In the genomic region with DNA sequence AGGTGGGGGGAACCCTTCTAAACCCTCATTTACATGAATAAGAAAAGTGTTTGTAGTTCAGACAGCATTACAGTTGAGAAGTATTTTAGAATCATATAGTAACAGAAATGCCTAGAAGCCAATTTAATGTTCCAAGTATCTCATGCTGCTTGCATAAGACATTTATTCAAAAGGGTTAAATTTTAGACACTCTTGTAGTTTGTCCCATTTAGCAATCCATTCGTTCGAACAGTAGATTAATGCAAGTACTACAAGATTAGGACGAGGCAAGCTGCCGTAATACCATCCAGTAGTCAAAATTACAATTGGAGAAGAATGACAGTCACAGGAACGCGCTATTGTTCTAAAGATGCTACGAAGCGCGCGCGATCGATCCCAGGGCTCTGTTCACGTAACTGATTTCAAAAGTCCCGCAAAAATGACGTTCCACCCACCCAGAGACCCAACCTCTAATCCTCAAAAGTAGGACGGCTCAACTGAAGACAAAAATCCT, we compare ENCODE assay signal across 1 cellular context.
TF ChIP-seq lines count a peak whose summit lies in the region.

No MANE protein-coding gene starts in this region.

TF ChIP-seq in HepG2, 621 proteins besides CTCF, POLR2A, EP300 and RAD21 (continued from another document and continues in another):
- TF ChIP-seq ZNF749 (CRISPR knock-in tag; IDR thresholded peaks at IDR 0.05; ENCODE audit: borderline replicate concordance), result no peak
- TF ChIP-seq, protein P1, sequence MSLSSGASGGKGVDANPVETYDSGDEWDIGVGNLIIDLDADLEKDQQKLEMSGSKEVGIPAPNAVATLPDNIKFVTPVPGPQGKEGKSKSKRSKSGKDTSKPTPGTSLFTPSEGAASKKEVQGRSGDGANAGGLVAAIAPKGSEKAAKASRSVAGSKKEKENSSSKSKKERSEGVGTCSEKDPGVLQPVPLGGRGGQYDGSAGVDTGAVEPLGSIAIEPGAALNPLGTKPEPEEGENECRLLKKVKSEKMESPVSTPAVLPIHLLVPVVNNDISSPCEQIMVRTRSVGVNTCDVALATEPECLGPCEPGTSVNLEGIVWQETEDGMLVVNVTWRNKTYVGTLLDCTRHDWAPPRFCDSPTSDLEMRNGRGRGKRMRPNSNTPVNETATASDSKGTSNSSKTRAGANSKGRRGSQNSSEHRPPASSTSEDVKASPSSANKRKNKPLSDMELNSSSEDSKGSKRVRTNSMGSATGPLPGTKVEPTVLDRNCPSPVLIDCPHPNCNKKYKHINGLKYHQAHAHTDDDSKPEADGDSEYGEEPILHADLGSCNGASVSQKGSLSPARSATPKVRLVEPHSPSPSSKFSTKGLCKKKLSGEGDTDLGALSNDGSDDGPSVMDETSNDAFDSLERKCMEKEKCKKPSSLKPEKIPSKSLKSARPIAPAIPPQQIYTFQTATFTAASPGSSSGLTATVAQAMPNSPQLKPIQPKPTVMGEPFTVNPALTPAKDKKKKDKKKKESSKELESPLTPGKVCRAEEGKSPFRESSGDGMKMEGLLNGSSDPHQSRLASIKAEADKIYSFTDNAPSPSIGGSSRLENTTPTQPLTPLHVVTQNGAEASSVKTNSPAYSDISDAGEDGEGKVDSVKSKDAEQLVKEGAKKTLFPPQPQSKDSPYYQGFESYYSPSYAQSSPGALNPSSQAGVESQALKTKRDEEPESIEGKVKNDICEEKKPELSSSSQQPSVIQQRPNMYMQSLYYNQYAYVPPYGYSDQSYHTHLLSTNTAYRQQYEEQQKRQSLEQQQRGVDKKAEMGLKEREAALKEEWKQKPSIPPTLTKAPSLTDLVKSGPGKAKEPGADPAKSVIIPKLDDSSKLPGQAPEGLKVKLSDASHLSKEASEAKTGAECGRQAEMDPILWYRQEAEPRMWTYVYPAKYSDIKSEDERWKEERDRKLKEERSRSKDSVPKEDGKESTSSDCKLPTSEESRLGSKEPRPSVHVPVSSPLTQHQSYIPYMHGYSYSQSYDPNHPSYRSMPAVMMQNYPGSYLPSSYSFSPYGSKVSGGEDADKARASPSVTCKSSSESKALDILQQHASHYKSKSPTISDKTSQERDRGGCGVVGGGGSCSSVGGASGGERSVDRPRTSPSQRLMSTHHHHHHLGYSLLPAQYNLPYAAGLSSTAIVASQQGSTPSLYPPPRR (CRISPR knock-in tag; IDR thresholded peaks at IDR 0.05; ENCODE audit: borderline replicate concordance), result no peak
- TF ChIP-seq ZNF3 (CRISPR knock-in tag; IDR thresholded peaks at IDR 0.05), result peak; percentile 21; the same call in 1 of the 2 replicates
- TF ChIP-seq, protein P2, sequence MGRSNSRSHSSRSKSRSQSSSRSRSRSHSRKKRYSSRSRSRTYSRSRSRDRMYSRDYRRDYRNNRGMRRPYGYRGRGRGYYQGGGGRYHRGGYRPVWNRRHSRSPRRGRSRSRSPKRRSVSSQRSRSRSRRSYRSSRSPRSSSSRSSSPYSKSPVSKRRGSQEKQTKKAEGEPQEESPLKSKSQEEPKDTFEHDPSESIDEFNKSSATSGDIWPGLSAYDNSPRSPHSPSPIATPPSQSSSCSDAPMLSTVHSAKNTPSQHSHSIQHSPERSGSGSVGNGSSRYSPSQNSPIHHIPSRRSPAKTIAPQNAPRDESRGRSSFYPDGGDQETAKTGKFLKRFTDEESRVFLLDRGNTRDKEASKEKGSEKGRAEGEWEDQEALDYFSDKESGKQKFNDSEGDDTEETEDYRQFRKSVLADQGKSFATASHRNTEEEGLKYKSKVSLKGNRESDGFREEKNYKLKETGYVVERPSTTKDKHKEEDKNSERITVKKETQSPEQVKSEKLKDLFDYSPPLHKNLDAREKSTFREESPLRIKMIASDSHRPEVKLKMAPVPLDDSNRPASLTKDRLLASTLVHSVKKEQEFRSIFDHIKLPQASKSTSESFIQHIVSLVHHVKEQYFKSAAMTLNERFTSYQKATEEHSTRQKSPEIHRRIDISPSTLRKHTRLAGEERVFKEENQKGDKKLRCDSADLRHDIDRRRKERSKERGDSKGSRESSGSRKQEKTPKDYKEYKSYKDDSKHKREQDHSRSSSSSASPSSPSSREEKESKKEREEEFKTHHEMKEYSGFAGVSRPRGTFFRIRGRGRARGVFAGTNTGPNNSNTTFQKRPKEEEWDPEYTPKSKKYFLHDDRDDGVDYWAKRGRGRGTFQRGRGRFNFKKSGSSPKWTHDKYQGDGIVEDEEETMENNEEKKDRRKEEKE (IDR thresholded peaks at IDR 0.05), result no peak
- TF ChIP-seq, protein P3, sequence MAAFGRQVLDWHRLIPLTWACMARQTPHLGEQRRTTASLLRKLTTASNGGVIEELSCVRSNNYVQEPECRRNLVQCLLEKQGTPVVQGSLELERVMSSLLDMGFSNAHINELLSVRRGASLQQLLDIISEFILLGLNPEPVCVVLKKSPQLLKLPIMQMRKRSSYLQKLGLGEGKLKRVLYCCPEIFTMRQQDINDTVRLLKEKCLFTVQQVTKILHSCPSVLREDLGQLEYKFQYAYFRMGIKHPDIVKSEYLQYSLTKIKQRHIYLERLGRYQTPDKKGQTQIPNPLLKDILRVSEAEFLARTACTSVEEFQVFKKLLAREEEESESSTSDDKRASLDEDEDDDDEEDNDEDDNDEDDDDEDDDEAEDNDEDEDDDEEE (CRISPR knock-in tag; IDR thresholded peaks at IDR 0.05), result no peak
- peak; percentile 45; the same call in 1 of the 2 replicates for TF ChIP-seq HDAC1 (CRISPR knock-in tag; IDR thresholded peaks at IDR 0.05)
- TF ChIP-seq GZF1 (CRISPR knock-in tag; IDR thresholded peaks at IDR 0.05), result no peak
- TF ChIP-seq ZNF790 (CRISPR knock-in tag; IDR thresholded peaks at IDR 0.05; ENCODE audit: borderline replicate concordance), result no peak
- TF ChIP-seq ZMYM3 (CRISPR knock-in tag; IDR thresholded peaks at IDR 0.05), result no peak; the same call in 1 of the 2 replicates
- TF ChIP-seq, protein P4, sequence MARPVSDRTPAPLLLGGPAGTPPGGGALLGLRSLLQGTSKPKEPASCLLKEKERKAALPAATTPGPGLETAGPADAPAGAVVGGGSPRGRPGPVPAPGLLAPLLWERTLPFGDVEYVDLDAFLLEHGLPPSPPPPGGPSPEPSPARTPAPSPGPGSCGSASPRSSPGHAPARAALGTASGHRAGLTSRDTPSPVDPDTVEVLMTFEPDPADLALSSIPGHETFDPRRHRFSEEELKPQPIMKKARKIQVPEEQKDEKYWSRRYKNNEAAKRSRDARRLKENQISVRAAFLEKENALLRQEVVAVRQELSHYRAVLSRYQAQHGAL (CRISPR knock-in tag; IDR thresholded peaks at IDR 0.05; ENCODE audit: not compliant biosample characterization), result no peak
- 0 out of 2 replicates have a peak, but pooled peaks have one; percentile 2 for TF ChIP-seq ZNF292 (CRISPR knock-in tag; IDR thresholded peaks at IDR 0.05; ENCODE audit: borderline replicate concordance, low read depth)
- TF ChIP-seq TGIF2 (CRISPR knock-in tag; IDR thresholded peaks at IDR 0.05), result no peak
- TF ChIP-seq RAD51 (IDR thresholded peaks at IDR 0.05; ENCODE audit: borderline replicate concordance), result no peak
- TF ChIP-seq, protein P5, sequence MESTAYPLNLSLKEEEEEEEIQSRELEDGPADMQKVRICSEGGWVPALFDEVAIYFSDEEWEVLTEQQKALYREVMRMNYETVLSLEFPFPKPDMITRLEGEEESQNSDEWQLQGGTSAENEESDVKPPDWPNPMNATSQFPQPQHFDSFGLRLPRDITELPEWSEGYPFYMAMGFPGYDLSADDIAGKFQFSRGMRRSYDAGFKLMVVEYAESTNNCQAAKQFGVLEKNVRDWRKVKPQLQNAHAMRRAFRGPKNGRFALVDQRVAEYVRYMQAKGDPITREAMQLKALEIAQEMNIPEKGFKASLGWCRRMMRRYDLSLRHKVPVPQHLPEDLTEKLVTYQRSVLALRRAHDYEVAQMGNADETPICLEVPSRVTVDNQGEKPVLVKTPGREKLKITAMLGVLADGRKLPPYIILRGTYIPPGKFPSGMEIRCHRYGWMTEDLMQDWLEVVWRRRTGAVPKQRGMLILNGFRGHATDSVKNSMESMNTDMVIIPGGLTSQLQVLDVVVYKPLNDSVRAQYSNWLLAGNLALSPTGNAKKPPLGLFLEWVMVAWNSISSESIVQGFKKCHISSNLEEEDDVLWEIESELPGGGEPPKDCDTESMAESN (CRISPR knock-in tag; conservative IDR thresholded peaks at IDR 0.05), result peak; percentile 50; the same call in 1 of the 2 replicates
- TF ChIP-seq ZNF577 (CRISPR knock-in tag; IDR thresholded peaks at IDR 0.05; ENCODE audit: borderline replicate concordance, low read depth), result no peak
- TF ChIP-seq, protein P6, sequence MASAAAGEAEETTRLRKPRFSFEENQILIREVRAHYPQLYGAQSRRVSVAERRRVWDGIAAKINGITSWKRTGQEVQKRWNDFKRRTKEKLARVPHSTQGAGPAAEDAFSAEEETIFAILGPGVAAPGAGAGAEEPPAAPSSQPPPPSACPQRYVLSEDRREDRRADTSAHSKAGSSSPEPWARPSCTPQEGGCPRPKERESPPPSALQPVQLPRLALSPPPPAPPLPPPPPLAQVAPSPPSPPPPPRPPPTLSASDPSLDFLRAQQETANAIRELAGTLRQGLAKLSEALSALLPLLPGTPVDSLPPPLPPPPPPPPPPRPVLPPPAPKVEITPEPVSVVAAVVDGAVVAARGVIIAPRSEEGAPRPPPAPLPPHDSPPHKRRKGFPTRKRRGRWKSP (CRISPR knock-in tag; IDR thresholded peaks at IDR 0.05), result no peak
- TF ChIP-seq SOX13 (IDR thresholded peaks at IDR 0.05), result no peak
- TF ChIP-seq SOX13 (CRISPR knock-in tag; conservative IDR thresholded peaks at IDR 0.05 in 1 of 2, IDR thresholded peaks at IDR 0.05 in 1 of 2), result peak in 1 of 2 experiments; percentile 61; a peak in 2 of 4 replicates
- no peak for TF ChIP-seq KDM3A (CRISPR knock-in tag; IDR thresholded peaks at IDR 0.05; ENCODE audit: low read depth)
- no peak for TF ChIP-seq RBM22 (optimal IDR thresholded peaks at IDR 0.05; ENCODE audit: low read length)
- no peak for TF ChIP-seq ZFP37 (CRISPR knock-in tag; IDR thresholded peaks at IDR 0.05; ENCODE audit: borderline replicate concordance)
- no peak for TF ChIP-seq ZNF75D (CRISPR knock-in tag; IDR thresholded peaks at IDR 0.05; ENCODE audit: borderline replicate concordance)
- TF ChIP-seq BHLHE40 (IDR thresholded peaks at IDR 0.05; ENCODE audit: low read length), result no peak
- no peak for TF ChIP-seq ZNF501 (CRISPR knock-in tag; IDR thresholded peaks at IDR 0.05)
- TF ChIP-seq THAP11 (CRISPR knock-in tag; IDR thresholded peaks at IDR 0.05), result no peak
- TF ChIP-seq MED13 (CRISPR knock-in tag; IDR thresholded peaks at IDR 0.05), result no peak
- TF ChIP-seq HDAC2 (CRISPR knock-in tag; IDR thresholded peaks at IDR 0.05), result no peak
- no peak for TF ChIP-seq ZNF274 (CRISPR knock-in tag; IDR thresholded peaks at IDR 0.05)
- no peak for TF ChIP-seq ZBTB38 (CRISPR knock-in tag; IDR thresholded peaks at IDR 0.05)
- no peak for TF ChIP-seq ZSCAN29 (CRISPR knock-in tag; conservative IDR thresholded peaks at IDR 0.05)
- no peak for TF ChIP-seq SIX4 (CRISPR knock-in tag; IDR thresholded peaks at IDR 0.05)
- TF ChIP-seq ZBTB42 (CRISPR knock-in tag; IDR thresholded peaks at IDR 0.05), result no peak
- TF ChIP-seq, protein P7, sequence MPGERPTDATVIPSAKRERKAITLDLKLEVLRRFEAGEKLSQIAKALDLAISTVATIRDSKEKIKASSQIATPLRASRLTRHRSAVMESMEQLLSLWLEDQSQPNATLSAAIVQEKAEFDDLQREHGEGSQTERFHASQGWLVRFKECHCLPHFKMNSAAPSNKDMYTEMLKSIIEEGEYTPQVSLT (CRISPR knock-in tag; IDR thresholded peaks at IDR 0.05; ENCODE audit: borderline replicate concordance, low read depth), result 0 out of 2 replicates have a peak, but pooled peaks have one; percentile 33
- no peak; the same call in 1 of the 2 replicates for TF ChIP-seq CEBPG (CRISPR knock-in tag; IDR thresholded peaks at IDR 0.05)
- TF ChIP-seq RXRA (CRISPR knock-in tag; IDR thresholded peaks at IDR 0.05), result no peak
- TF ChIP-seq ASH2L (IDR thresholded peaks at IDR 0.05; ENCODE audit: insufficient read length, low read depth, low read length), result peak; percentile 100
- no peak for TF ChIP-seq RBAK (CRISPR knock-in tag; IDR thresholded peaks at IDR 0.05)
- no peak for TF ChIP-seq SOX6 (IDR thresholded peaks at IDR 0.05)
- TF ChIP-seq SOX6 (CRISPR knock-in tag; IDR thresholded peaks at IDR 0.05), result peak; percentile 65
- no peak for TF ChIP-seq NKX3-1 (CRISPR knock-in tag; IDR thresholded peaks at IDR 0.05)
- no peak for TF ChIP-seq NFRKB (IDR thresholded peaks at IDR 0.05)
- TF ChIP-seq, protein P8, sequence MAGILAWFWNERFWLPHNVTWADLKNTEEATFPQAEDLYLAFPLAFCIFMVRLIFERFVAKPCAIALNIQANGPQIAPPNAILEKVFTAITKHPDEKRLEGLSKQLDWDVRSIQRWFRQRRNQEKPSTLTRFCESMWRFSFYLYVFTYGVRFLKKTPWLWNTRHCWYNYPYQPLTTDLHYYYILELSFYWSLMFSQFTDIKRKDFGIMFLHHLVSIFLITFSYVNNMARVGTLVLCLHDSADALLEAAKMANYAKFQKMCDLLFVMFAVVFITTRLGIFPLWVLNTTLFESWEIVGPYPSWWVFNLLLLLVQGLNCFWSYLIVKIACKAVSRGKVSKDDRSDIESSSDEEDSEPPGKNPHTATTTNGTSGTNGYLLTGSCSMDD (CRISPR knock-in tag; IDR thresholded peaks at IDR 0.05), result no peak
- no peak for TF ChIP-seq JDP2 (CRISPR knock-in tag; IDR thresholded peaks at IDR 0.05; ENCODE audit: borderline replicate concordance)
- no peak for TF ChIP-seq YEATS4 (CRISPR knock-in tag; IDR thresholded peaks at IDR 0.05; ENCODE audit: borderline replicate concordance)
- no peak for TF ChIP-seq JARID2 (CRISPR knock-in tag; IDR thresholded peaks at IDR 0.05; ENCODE audit: insufficient replicate concordance)
- no peak for TF ChIP-seq MIXL1 (CRISPR knock-in tag; IDR thresholded peaks at IDR 0.05)
- TF ChIP-seq ZSCAN9 (CRISPR knock-in tag; IDR thresholded peaks at IDR 0.05; ENCODE audit: borderline replicate concordance), result no peak
- no peak for TF ChIP-seq ZFP36 (IDR thresholded peaks at IDR 0.05; ENCODE audit: borderline replicate concordance, low read depth, low read length, partially characterized antibody)
- TF ChIP-seq SCMH1 (CRISPR knock-in tag; IDR thresholded peaks at IDR 0.05; ENCODE audit: borderline replicate concordance), result no peak
- TF ChIP-seq, protein P9, sequence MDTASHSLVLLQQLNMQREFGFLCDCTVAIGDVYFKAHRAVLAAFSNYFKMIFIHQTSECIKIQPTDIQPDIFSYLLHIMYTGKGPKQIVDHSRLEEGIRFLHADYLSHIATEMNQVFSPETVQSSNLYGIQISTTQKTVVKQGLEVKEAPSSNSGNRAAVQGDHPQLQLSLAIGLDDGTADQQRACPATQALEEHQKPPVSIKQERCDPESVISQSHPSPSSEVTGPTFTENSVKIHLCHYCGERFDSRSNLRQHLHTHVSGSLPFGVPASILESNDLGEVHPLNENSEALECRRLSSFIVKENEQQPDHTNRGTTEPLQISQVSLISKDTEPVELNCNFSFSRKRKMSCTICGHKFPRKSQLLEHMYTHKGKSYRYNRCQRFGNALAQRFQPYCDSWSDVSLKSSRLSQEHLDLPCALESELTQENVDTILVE (CRISPR knock-in tag; IDR thresholded peaks at IDR 0.05), result no peak
- TF ChIP-seq, protein P10, sequence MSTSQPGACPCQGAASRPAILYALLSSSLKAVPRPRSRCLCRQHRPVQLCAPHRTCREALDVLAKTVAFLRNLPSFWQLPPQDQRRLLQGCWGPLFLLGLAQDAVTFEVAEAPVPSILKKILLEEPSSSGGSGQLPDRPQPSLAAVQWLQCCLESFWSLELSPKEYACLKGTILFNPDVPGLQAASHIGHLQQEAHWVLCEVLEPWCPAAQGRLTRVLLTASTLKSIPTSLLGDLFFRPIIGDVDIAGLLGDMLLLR (CRISPR knock-in tag; IDR thresholded peaks at IDR 0.05), result no peak
- TF ChIP-seq KDM6A (CRISPR knock-in tag; IDR thresholded peaks at IDR 0.05; ENCODE audit: low read depth), result no peak
- peak in 1 of 2 experiments; percentile 35; a peak in 1 of 4 replicates for TF ChIP-seq KLF16 (CRISPR knock-in tag; IDR thresholded peaks at IDR 0.05)
